12 cellular contexts compared by ENCODE assay signal in the genomic region with DNA sequence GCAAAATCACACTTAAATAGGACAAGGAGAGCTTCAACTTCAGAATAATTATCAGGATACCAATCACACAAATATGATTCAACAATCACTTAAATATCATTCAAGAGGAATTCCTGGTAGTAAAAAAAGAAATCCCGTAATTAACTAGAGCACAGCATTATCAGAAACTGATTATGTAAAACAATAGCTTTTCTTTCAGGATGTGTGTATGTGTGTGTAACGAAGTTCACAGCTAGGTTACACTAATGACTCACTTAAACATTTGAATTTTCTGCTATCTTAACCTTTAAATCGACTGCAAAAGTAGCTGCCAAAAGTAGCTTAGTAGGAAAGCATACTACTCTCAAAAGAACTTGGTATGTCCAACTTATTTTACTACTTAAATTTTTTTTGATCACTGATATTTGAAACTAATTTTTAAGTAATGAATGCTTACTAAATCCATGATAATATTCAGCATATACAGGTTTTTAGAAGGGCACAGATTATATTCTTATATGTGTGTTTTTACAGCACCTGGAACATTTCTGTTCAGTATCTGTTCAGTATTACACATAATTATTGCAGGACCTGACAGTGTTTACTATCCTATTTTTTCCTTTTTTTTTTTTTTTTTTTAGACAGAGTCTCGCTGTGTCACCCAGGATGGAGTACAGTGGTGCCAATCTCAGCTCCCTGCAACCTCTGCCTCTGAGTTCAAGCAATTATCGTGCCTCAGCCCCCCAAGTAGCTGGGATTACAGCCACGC. TPM values are rescaled to one million over a fixed set of nuclear protein-coding genes. Genes with fewer than 3 reads are reported as not detected.
DNase-seq lines count a peak whose midpoint lies in the region; ATAC-seq, FAIRE-seq and TF ChIP-seq lines count a peak whose summit lies in the region.
"Had no signal": no experiment of that assay in that cellular context is flagged by ENCODE, and none has a peak within 500 bp of the region (broad histone marks: within the 10 kb centered on the region; RNA-seq: fewer than 3 reads in every experiment).

No MANE protein-coding gene starts in this region.

- H3K4me3 Mint-ChIP-seq in stimulated activated naive B cell treated with anti-CD40 and anti-IgM and Interleukin-4, amounts not matched to agents 10 μg/mL and 1 μg/mL and 100 μg/mL, for 72 hours = no peak overlapping the region

- peaks cover 5 to 7% of the 10 kb centered on the region in 2 donors for H3K36me3 Mint-ChIP-seq in stimulated activated naive B cell treated with anti-CD40 and anti-IgM and Interleukin-4, amounts not matched to agents 10 μg/mL and 1 μg/mL and 100 μg/mL, for 72 hours

- DNase-seq in GM19239 (ENCODE audit: insufficient read length, low spot score) (no peak), RCC 7860 (ENCODE audit: low spot score) (peak; percentile 26), fibroblast of the aortic adventitia (ENCODE audit: low read depth) (peak; percentile 61), renal cortical epithelial cell (ENCODE audit: low read depth) (peak; percentile 69), activated gamma-delta T cell treated with Interleukin-2 at 50 U/mL for 16 hours (no peak), urothelium cell line (ENCODE audit: low spot score) (no peak), AG08395 (ENCODE audit: low spot score) (no peak)
- DNase-seq in stimulated activated naive B cell treated with anti-CD40 and anti-IgM and Interleukin-4, amounts not matched to agents 10 μg/mL and 1 μg/mL and 100 μg/mL, for 72 hours = no peak
- DNase-seq: brain microvascular endothelial cell, C1 segment of cervical spinal cord, GF-D8 had no signal

- no peak overlapping the region for H3K4me3 ChIP-seq in fibroblast of the aortic adventitia (ENCODE audit: low read depth, low read length)
- H3K4me3 ChIP-seq: right atrium auricular region had no signal

- H3K27ac Mint-ChIP-seq in stimulated activated naive B cell treated with anti-CD40 and anti-IgM and Interleukin-4, amounts not matched to agents 10 μg/mL and 1 μg/mL and 100 μg/mL, for 72 hours = no peak overlapping the region

- H3K27me3 Mint-ChIP-seq in stimulated activated naive B cell treated with anti-CD40 and anti-IgM and Interleukin-4, amounts not matched to agents 10 μg/mL and 1 μg/mL and 100 μg/mL, for 72 hours = no peaks in the 10 kb centered on the region

- no peaks in the 10 kb centered on the region for H3K9me3 Mint-ChIP-seq in stimulated activated naive B cell treated with anti-CD40 and anti-IgM and Interleukin-4, amounts not matched to agents 10 μg/mL and 1 μg/mL and 100 μg/mL, for 72 hours

- no peak for ATAC-seq in stimulated activated naive B cell treated with anti-CD40 and anti-IgM and Interleukin-4, amounts not matched to agents 10 μg/mL and 1 μg/mL and 100 μg/mL, for 72 hours (replicated peaks)

- FAIRE-seq in GM19239 (lab: Jason Lieb, UNC) (peak; percentile 18), RCC 7860 (lab: Jason Lieb, UNC) (peak; percentile 75), urothelium cell line (lab: Jason Lieb, UNC) (no peak)

- H3K4me1 Mint-ChIP-seq in stimulated activated naive B cell treated with anti-CD40 and anti-IgM and Interleukin-4, amounts not matched to agents 10 μg/mL and 1 μg/mL and 100 μg/mL, for 72 hours = peaks cover 28 to 44% of the 10 kb centered on the region in 2 donors

- no peak for TF ChIP-seq CTCF in fibroblast of the aortic adventitia (IDR thresholded peaks at IDR 0.05; ENCODE audit: insufficient read depth, low read length)

RNA-seq across cellular contexts. Expression of gene RERE, which starts 4.2 kb away (rescaled TPM):
- total RNA-seq in fibroblast of the aortic adventitia (ENCODE audit: low replicate concordance) (27.0 and 50.3 TPM in 2 replicates), renal cortical epithelial cell (8.2 and 57.8 TPM in 2 replicates)

Comparison
In these comparisons a context has a peak if more than half of its experiments do, and no peak if none do; other contexts are left out.
1. DNase-seq: peak in RCC 7860 (single experiment), fibroblast of the aortic adventitia (single experiment) and renal cortical epithelial cell (single experiment); none in GM19239 (single experiment), activated gamma-delta T cell treated with Interleukin-2 at 50 U/mL for 16 hours (single experiment), urothelium cell line (single experiment), AG08395 (single experiment) and stimulated activated naive B cell treated with anti-CD40 and anti-IgM and Interleukin-4, amounts not matched to agents 10 μg/mL and 1 μg/mL and 100 μg/mL, for 72 hours (single experiment).